Comparison of ENCODE assay signal across 19 cellular contexts in the genomic region with DNA sequence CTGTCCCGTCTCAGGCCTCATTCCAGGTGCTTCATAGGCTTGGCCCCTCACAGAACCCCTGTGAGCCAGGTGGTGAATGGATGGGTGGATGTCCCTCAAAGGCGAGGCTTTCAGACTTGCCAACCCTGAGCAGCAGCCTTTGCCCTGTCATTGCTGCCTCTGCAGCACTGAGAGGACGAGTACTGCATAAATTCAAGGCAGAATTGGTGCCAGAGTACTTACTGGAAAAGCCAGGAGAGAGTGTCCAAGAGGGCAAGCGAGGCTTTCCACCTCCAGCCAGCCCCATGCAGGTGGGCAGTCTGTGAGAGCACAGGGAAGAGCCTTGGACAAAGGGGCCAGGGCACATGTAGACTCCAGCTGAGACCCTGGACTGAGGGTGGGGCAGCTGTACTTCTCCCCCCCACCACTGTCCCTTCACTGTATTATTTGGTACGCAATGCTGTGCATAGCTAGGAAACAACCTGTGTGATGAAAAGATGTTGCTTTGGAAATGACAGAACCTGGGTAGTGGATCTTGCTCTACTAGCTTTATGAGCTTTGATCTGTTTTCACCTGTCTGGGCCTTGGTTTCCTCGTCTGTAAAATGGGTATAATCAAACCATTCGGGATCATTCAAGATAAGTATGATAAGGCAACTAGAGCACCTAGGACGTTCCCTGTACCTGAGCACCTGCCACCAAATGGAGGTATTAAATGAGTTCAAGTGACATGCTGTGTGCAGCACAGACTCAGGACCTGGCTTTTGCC.
"Had no signal": no experiment of that assay in that cellular context is flagged by ENCODE, and none has a peak within 500 bp of the region (broad histone marks: within the 10 kb centered on the region; RNA-seq: fewer than 3 reads in every experiment).

No MANE protein-coding gene starts in this region.

- FAIRE-seq: islet of Langerhans had no signal

- H3K36me3 ChIP-seq: heart left ventricle, neutrophil, ovary, right atrium auricular region, tibial artery, upper lobe of left lung, uterus had no signal

- H3K4me3 ChIP-seq: coronary artery, heart left ventricle, left lung, ovary, right atrium auricular region, smooth muscle cell, tibial artery, upper lobe of left lung, uterus had no signal

- H3K27me3 ChIP-seq: ovary, right atrium auricular region, uterus had no signal

- H3K9me3 ChIP-seq: heart left ventricle, left lung, neutrophil, ovary, right atrium auricular region, tibial artery, upper lobe of left lung, uterus had no signal

- ATAC-seq: heart left ventricle; left lung; naive thymus-derived CD4-positive, alpha-beta T cell; stimulated activated effector memory CD8-positive, alpha-beta T cell treated with anti-CD3 and anti-CD28 coated beads, Interleukin-12 subunit alpha, Interleukin-12 subunit beta, amount 100 ng/mL, for 72 hours had no signal

- DNase-seq: effector CD8-positive, alpha-beta T cell; foreskin melanocyte; hippocampal formation; left lung; naive thymus-derived CD4-positive, alpha-beta T cell; nephron progenitor cell; ovary; stimulated activated CD4-positive, alpha-beta T cell treated with anti-CD3 and anti-CD28 coated beads, Interleukin-4, amount 100 ng/mL, for 1 hour; stimulated activated CD8-positive, alpha-beta memory T cell treated with anti-CD3 and anti-CD28 coated beads, Interleukin-4, amount 100 ng/mL, for 48 hours; tibial artery; upper lobe of left lung; uterus had no signal

- H3K27ac ChIP-seq: coronary artery, heart left ventricle, left lung, neutrophil, ovary, right atrium auricular region, tibial artery, upper lobe of left lung, uterus had no signal

- H3K4me2 ChIP-seq: smooth muscle cell had no signal

- H3K4me1 ChIP-seq: heart left ventricle, right atrium auricular region, tibial artery, upper lobe of left lung, uterus had no signal
